24 cellular contexts compared by ENCODE assay signal in the genomic region with DNA sequence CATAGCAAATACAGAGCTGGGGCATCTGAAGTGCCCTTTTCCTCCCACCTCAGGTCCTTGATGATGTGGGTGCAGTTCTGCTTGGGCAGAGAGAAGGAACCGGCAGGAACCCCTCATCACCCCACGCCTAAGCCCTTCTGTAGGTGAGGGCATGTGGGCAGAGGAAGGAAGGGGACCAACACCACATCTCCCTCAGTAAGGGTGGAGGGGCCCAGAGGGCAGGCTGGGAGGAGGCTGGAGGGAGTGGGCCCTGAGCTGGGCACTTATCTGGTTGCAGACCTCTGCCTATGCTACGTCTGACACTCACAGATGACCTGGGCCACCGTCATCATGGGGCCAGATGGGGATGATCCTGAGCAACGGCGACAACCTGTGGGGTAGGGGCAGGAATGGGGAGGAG. TPM values are rescaled to one million over a fixed set of nuclear protein-coding genes. Genes with fewer than 3 reads are reported as not detected.
DNase-seq lines count a peak whose midpoint lies in the region; ATAC-seq, FAIRE-seq and TF ChIP-seq lines count a peak whose summit lies in the region.
"Had no signal": no experiment of that assay in that cellular context is flagged by ENCODE, and none has a peak within 500 bp of the region (broad histone marks: within the 10 kb centered on the region; RNA-seq: fewer than 3 reads in every experiment).

No MANE protein-coding gene starts in this region.

- H3K4me3 ChIP-seq in K562 = no peak overlapping the region
- H3K4me3 ChIP-seq in tibial nerve = no peak overlapping the region
- H3K4me3 ChIP-seq: gastroesophageal sphincter, psoas muscle, upper lobe of right lung had no signal

- TF ChIP-seq CTCF in CD4-positive, alpha-beta T cell (IDR thresholded peaks at IDR 0.05) = no peak
- TF ChIP-seq CTCF in HFFc6 (IDR thresholded peaks at IDR 0.05) (no peak), K562 (IDR thresholded peaks at IDR 0.05 in 2 of 3, conservative IDR thresholded peaks at IDR 0.05 in 1 of 3; ENCODE audit: insufficient read depth in 2 of 3, low read depth in 1 of 3, low read length in 3 of 3) (no peak), tibial nerve (IDR thresholded peaks at IDR 0.05) (no peak), endothelial cell (IDR thresholded peaks at IDR 0.05; ENCODE audit: unreplicated experiment) (no peak)

- no peaks in the 10 kb centered on the region for H3K79me2 ChIP-seq in K562 (ENCODE audit: control insufficient read depth, insufficient read depth, low read length)

- TF ChIP-seq EP300 in K562 (IDR thresholded peaks at IDR 0.05; ENCODE audit: low read length) (no peak), tibial nerve (IDR thresholded peaks at IDR 0.05) (no peak)

- H3K27me3 Mint-ChIP-seq in CD4-positive, alpha-beta T cell = no peaks in the 10 kb centered on the region
- H3K27me3 Mint-ChIP-seq in HFFc6 (ENCODE audit: insufficient read depth) = peaks cover 10% of the 10 kb centered on the region
- H3K27me3 Mint-ChIP-seq in naive thymus-derived CD8-positive, alpha-beta T cell = no peaks in the 10 kb centered on the region
- peaks cover 20% of the 10 kb centered on the region for H3K27me3 Mint-ChIP-seq in endothelial cell (ENCODE audit: unreplicated experiment)

- H3K4me3 Mint-ChIP-seq in CD4-positive, alpha-beta T cell = no peak overlapping the region
- no peak overlapping the region for H3K4me3 Mint-ChIP-seq in HFFc6
- H3K4me3 Mint-ChIP-seq in naive thymus-derived CD8-positive, alpha-beta T cell = peak overlapping the region in 1 of 10 donors; percentile 10
- H3K4me3 Mint-ChIP-seq in endothelial cell (ENCODE audit: unreplicated experiment) = no peak overlapping the region

- TF ChIP-seq POLR2A in K562 (conservative IDR thresholded peaks at IDR 0.05) (no peak), tibial nerve (IDR thresholded peaks at IDR 0.05) (no peak)

- H3K4me2 ChIP-seq in K562 (ENCODE audit: insufficient read depth, low read length) = no peak overlapping the region

- H3K4me1 ChIP-seq in K562 (replicated peaks in 1 of 2; ENCODE audit: control insufficient read depth in 2 of 2, insufficient read depth in 2 of 2, low read length in 2 of 2) (peaks cover 0 to 21% of the 10 kb centered on the region in 2 experiments; a peak in 2 of 5 replicates), tibial nerve (peaks cover 0 to 18% (median 0%) of the 10 kb centered on the region in 4 donors)
- H3K4me1 ChIP-seq: BE2C, psoas muscle, upper lobe of right lung had no signal

- peaks cover 3% of the 10 kb centered on the region for H3K9me1 ChIP-seq in K562 (ENCODE audit: control insufficient read depth, insufficient read depth, low read length)

- 67% methylated on average over 4 of the region's 6 CpGs for WGBS in K562 (ENCODE audit: insufficient coverage, low coverage, missing lambda C conversion rate)
- 77 to 86% methylated on average over 6 of the region's 6 CpGs for WGBS in tibial nerve, 2 donors

- no peaks in the 10 kb centered on the region for H3K9me3 ChIP-seq in CD4-positive, alpha-beta T cell (ENCODE audit: control insufficient read depth, low read length)
- no peaks in the 10 kb centered on the region for H3K9me3 ChIP-seq in K562 (replicated peaks; ENCODE audit: control insufficient read depth, insufficient read depth, low read depth, low read length)
- no peaks in the 10 kb centered on the region for H3K9me3 ChIP-seq in tibial nerve
- H3K9me3 ChIP-seq: BE2C, gastroesophageal sphincter, psoas muscle, upper lobe of right lung had no signal

- no peak for FAIRE-seq in K562 (lab: Jason Lieb, UNC)
- FAIRE-seq: astrocyte, colon, GM12892 had no signal

- H3K9ac ChIP-seq in K562 (ENCODE audit: insufficient read depth in 1 of 2, low read depth in 2 of 2, low read length in 2 of 2) = no peak overlapping the region

- CTCF ChIA-PET in CD4-positive, alpha-beta T cell (lab: Charles Lee) = interaction anchor here (2.4 kb wide), 1 partner anchor 48 kb away, joined by 9 read pairs; no protein-coding TSS in a partner anchor
- CTCF ChIA-PET in K562 (lab: Yijun Ruan, JAX; ENCODE audit: low intra/inter-chr PET ratio) = no interaction called here

- no peaks in the 10 kb centered on the region for H3K9me3 Mint-ChIP-seq in CD4-positive, alpha-beta T cell
- no peaks in the 10 kb centered on the region for H3K9me3 Mint-ChIP-seq in HFFc6
- no peaks in the 10 kb centered on the region for H3K9me3 Mint-ChIP-seq in naive thymus-derived CD8-positive, alpha-beta T cell
- no peaks in the 10 kb centered on the region for H3K9me3 Mint-ChIP-seq in endothelial cell (ENCODE audit: unreplicated experiment)

- peaks cover 7% of the 10 kb centered on the region for H3K4me1 Mint-ChIP-seq in CD4-positive, alpha-beta T cell (ENCODE audit: low read depth)
- no peaks in the 10 kb centered on the region for H3K4me1 Mint-ChIP-seq in HFFc6 (ENCODE audit: low read depth)
- H3K4me1 Mint-ChIP-seq in naive thymus-derived CD8-positive, alpha-beta T cell = peaks cover 16 to 37% (median 27%) of the 10 kb centered on the region in 4 donors
- H3K4me1 Mint-ChIP-seq in endothelial cell (ENCODE audit: unreplicated experiment) = peaks cover 15% of the 10 kb centered on the region

- POLR2A ChIA-PET in CD4-positive, alpha-beta T cell (lab: Charles Lee) = interaction anchor here (1.4 to 2.5 kb wide), 4 partner anchors 10 to 34 kb away, joined by 6 to 12 read pairs (median 7); a partner anchor contains a TSS
- POLR2A ChIA-PET in K562 (lab: Yijun Ruan, JAX) = interaction anchor here (0.7 to 4.2 kb wide), 12 partner anchors 9 to 1166 kb away, joined by 3 to 43 read pairs (median 4); a partner anchor contains a TSS
- POLR2A ChIA-PET in naive thymus-derived CD8-positive, alpha-beta T cell (lab: Charles Lee) = interaction anchor here (1.8 to 2.9 kb wide), 2 partner anchors 10 to 11 kb away, joined by 7 to 10 read pairs; a partner anchor contains a TSS

- intact Hi-C loops in CD4-positive, alpha-beta T cell (cut with DNase I, micrococcal nuclease) = no loop called here
- intact Hi-C loops in K562 (cut with micrococcal nuclease) = no loop called here

- ATAC-seq in CD4-positive, alpha-beta T cell (ENCODE audit: poor library complexity) = no peak
- ATAC-seq in K562 = no peak
- ATAC-seq in naive thymus-derived CD8-positive, alpha-beta T cell = no peak
- ATAC-seq: gastroesophageal sphincter, left lobe of liver, upper lobe of right lung had no signal

- peaks cover 91% of the 10 kb centered on the region; the same call in 2 of the 3 replicates for H3K36me3 ChIP-seq in K562 (ENCODE audit: control insufficient read depth, insufficient read depth, low read length)
- peaks cover 2 to 100% (median 4%) of the 10 kb centered on the region in 3 donors for H3K36me3 ChIP-seq in tibial nerve

- H3K36me3 Mint-ChIP-seq in CD4-positive, alpha-beta T cell (ENCODE audit: low read depth) = peaks cover 84% of the 10 kb centered on the region
- H3K36me3 Mint-ChIP-seq in HFFc6 (ENCODE audit: low read depth) = peaks cover 19% of the 10 kb centered on the region
- peaks cover 0 to 84% (median 4%) of the 10 kb centered on the region in 3 donors for H3K36me3 Mint-ChIP-seq in naive thymus-derived CD8-positive, alpha-beta T cell
- peaks cover 26% of the 10 kb centered on the region for H3K36me3 Mint-ChIP-seq in endothelial cell (ENCODE audit: low read depth, unreplicated experiment)

- peak overlapping the region; percentile 51 for H3K27ac Mint-ChIP-seq in CD4-positive, alpha-beta T cell
- peak overlapping the region; percentile 27; the same call in 1 of the 2 replicates for H3K27ac Mint-ChIP-seq in HFFc6
- H3K27ac Mint-ChIP-seq in naive thymus-derived CD8-positive, alpha-beta T cell = peak overlapping the region; percentile 14 to 93 (median 69)
- H3K27ac Mint-ChIP-seq in endothelial cell (ENCODE audit: unreplicated experiment) = no peak overlapping the region

- no peak overlapping the region for H2AFZ ChIP-seq in K562 (ENCODE audit: low read depth, low read length)

- TF ChIP-seq RAD21 in K562 (CRISPR knock-in tag; conservative IDR thresholded peaks at IDR 0.05 in 1 of 2, IDR thresholded peaks at IDR 0.05 in 1 of 2) = no peak

- no peak overlapping the region for H3K27ac ChIP-seq in CD4-positive, alpha-beta T cell (ENCODE audit: low read depth, low read length)
- H3K27ac ChIP-seq in K562 (ENCODE audit: extremely low read depth, low read depth, low read length) (no peak overlapping the region), tibial nerve (peak overlapping the region in 1 of 4 donors; percentile 14)
- H3K27ac ChIP-seq: epithelial cell of prostate, psoas muscle, upper lobe of right lung had no signal

- H3K27me3 ChIP-seq in CD4-positive, alpha-beta T cell (ENCODE audit: control insufficient read depth, insufficient read depth, low read length) = no peaks in the 10 kb centered on the region
- no peaks in the 10 kb centered on the region for H3K27me3 ChIP-seq in K562 (ENCODE audit: control insufficient read depth in 2 of 2, insufficient read depth in 2 of 2, low read length in 2 of 2)
- no peaks in the 10 kb centered on the region for H3K27me3 ChIP-seq in tibial nerve
- H3K27me3 ChIP-seq: BE2C, gastroesophageal sphincter, upper lobe of right lung had no signal

- no TSS peak for BruUV-seq in K562 (replicated peaks; lab: Mats Ljungman, UMichigan)

- no peak for DNase-seq in CD4-positive, alpha-beta T cell
- no peak for DNase-seq in HFFc6
- no peak for DNase-seq in K562 (ENCODE audit: extremely low read depth in 1 of 4, low spot score in 3 of 4)
- DNase-seq in naive thymus-derived CD8-positive, alpha-beta T cell = no peak
- DNase-seq in tibial nerve (ENCODE audit: low spot score in 2 of 2) = no peak
- no peak for DNase-seq in T1000 (lab: John Stamatoyannopoulos, UW)
- DNase-seq in endothelial cell (ENCODE audit: low spot score) = no peak
- no peak for DNase-seq in stimulated activated naive CD4-positive, alpha-beta T cell treated with Interleukin-2 at 50 U/mL for 16 hours (lab: John Stamatoyannopoulos, UW)
- DNase-seq: activated effector memory CD4-positive, alpha-beta T cell treated with anti-CD3 and anti-CD28 coated beads, Interleukin-2, amount 50 U/mL, for 16 hours; BE2C; GDM1; IMR-90; NCI-H2081 treated with DMSO at 0.1 percent for 48 hours; NCI-H524 treated with DMSO at 0.1 percent for 48 hours; psoas muscle; stimulated activated CD4-positive, alpha-beta T cell treated with anti-CD3 and anti-CD28 coated beads, Interleukin-12 subunit alpha, Interleukin-12 subunit beta, amount 100 ng/mL, for 4 hours; stimulated activated naive CD4-positive, alpha-beta T cell; upper lobe of right lung had no signal

- peaks cover 9% of the 10 kb centered on the region; the same call in 1 of the 2 replicates for H4K20me1 ChIP-seq in K562 (replicated peaks; ENCODE audit: control insufficient read depth, insufficient read depth, low read length)

- in situ Hi-C loops in K562 (cut with MboI) = no loop called here

RNA-seq across cellular contexts. Expression of a gene that starts 11.0 kb away (rescaled TPM):
- 10 to 100 TPM; 38.9 to 40.0 TPM for total RNA-seq in CD4-positive, alpha-beta T cell
- 10 to 100 TPM; 14.6 to 18.3 (median 15.9) TPM for total RNA-seq in HFFc6 (2021; fragmentation: NEBNext Ultra II Directional; extraction: Animal tissue kit (Norgen Biotek cat#: 25700))
- total RNA-seq in K562 (2011; cell fraction: chromatin; rRNA removed; ENCODE audit: low replicate concordance) = 31.3 and 87.1 TPM in 2 replicates
- 63.7 and 79.5 TPM in 2 replicates for total RNA-seq in K562 (2011; cell fraction: nucleolus; rRNA removed)
- total RNA-seq in K562 (2011; cell fraction: nucleoplasm; rRNA removed) = 34.4 and 45.7 TPM in 2 replicates
- total RNA-seq in K562 (2014; rRNA removed) (12.3 and 15.6 TPM in 2 replicates), K562 (2014; rRNA removed; fragmentation: Illumina TruSeq; extraction: Trizol) (5.1 and 6.9 TPM in 2 replicates), K562 (2015; rRNA removed; fragmentation: Illumina TruSeq; extraction: Trizol) (10.6 and 10.7 TPM in 2 replicates), K562 (2021) (22.7 and 26.4 TPM in 2 replicates), tibial nerve (10 to 100 TPM; 21.1 to 35.3 (median 27.1) TPM), endothelial cell (ENCODE audit: unreplicated experiment) (29.9 TPM)
- polyA plus RNA-seq in K562 (2011; rRNA removed) (9.0 and 16.9 TPM in 2 replicates), K562 (2014; fragmentation: Illumina TruSeq; extraction: Trizol) (11.5 and 14.4 TPM in 2 replicates), K562 (2014; fragmentation: Nextera tagmentation; extraction: Ambion mirVana) (under 1 TPM; 0.13 to 0.21 TPM), K562 (2014; rRNA removed) (12.8 and 13.2 TPM in 2 replicates)
- polyA plus RNA-seq in K562 (2011; cell fraction: cytosol; rRNA removed) = 18.6 and 24.5 TPM in 2 replicates
- polyA plus RNA-seq in K562 (2011; cell fraction: nucleus; rRNA removed) = 32.1 and 47.9 TPM in 2 replicates
- 14.2 and 25.5 TPM in 2 replicates for polyA plus RNA-seq in K562 (2012)
- 15.5 and 16.2 TPM in 2 replicates for polyA minus RNA-seq in K562 (2011; rRNA and poly(A)+ RNA removed)
- 19.1 and 23.9 TPM in 2 replicates for polyA minus RNA-seq in K562 (2011; cell fraction: cytosol; rRNA and poly(A)+ RNA removed)
- 33.4 and 47.0 TPM in 2 replicates for polyA minus RNA-seq in K562 (2011; cell fraction: nucleus; rRNA and poly(A)+ RNA removed)
- 10 to 100 TPM; 34.6 to 37.2 TPM for total RNA-seq in naive thymus-derived CD8-positive, alpha-beta T cell
- polyA plus RNA-seq in naive thymus-derived CD8-positive, alpha-beta T cell = 1 to 10 TPM in 1 of 3 donors, under 1 TPM in 2; 0.56 to 1.1 (median 0.96) TPM

RNA-seq across cellular contexts. Expression of a gene that starts 34.1 kb away (rescaled TPM):
- 10 to 100 TPM; 50.2 to 51.0 TPM for total RNA-seq in CD4-positive, alpha-beta T cell
- total RNA-seq in HFFc6 (2021; fragmentation: NEBNext Ultra II Directional; extraction: Animal tissue kit (Norgen Biotek cat#: 25700)) = 10 to 100 TPM; 63.6 to 73.0 (median 70.0) TPM
- 172 and 273 TPM in 2 replicates for total RNA-seq in K562 (2011; cell fraction: chromatin; rRNA removed; ENCODE audit: low replicate concordance)
- total RNA-seq in K562 (2011; cell fraction: nucleolus; rRNA removed) = 144 and 147 TPM in 2 replicates
- 134 and 144 TPM in 2 replicates for total RNA-seq in K562 (2011; cell fraction: nucleoplasm; rRNA removed)
- total RNA-seq in K562 (2014; rRNA removed) (45.1 and 62.4 TPM in 2 replicates), K562 (2014; rRNA removed; fragmentation: Illumina TruSeq; extraction: Trizol) (20.5 and 27.9 TPM in 2 replicates), K562 (2015; rRNA removed; fragmentation: Illumina TruSeq; extraction: Trizol) (30.1 and 32.8 TPM in 2 replicates), K562 (2021) (51.8 and 54.3 TPM in 2 replicates), tibial nerve (100 to 1,000 TPM in 1 of 4 donors, 10 to 100 TPM in 3; 69.9 to 100 (median 72.3) TPM), endothelial cell (ENCODE audit: unreplicated experiment) (50.3 TPM)
- polyA plus RNA-seq in K562 (2011; rRNA removed) (65.4 and 78.3 TPM in 2 replicates), K562 (2014; fragmentation: Illumina TruSeq; extraction: Trizol) (55.8 and 58.0 TPM in 2 replicates), K562 (2014; fragmentation: Nextera tagmentation; extraction: Ambion mirVana) (1 to 10 TPM; 3.1 to 8.9 TPM), K562 (2014; rRNA removed) (45.9 and 67.2 TPM in 2 replicates)
- polyA plus RNA-seq in K562 (2011; cell fraction: cytosol; rRNA removed) = 75.5 and 76.8 TPM in 2 replicates
- 206 and 207 TPM in 2 replicates for polyA plus RNA-seq in K562 (2011; cell fraction: nucleus; rRNA removed)
- 38.3 and 59.7 TPM in 2 replicates for polyA plus RNA-seq in K562 (2012)
- polyA minus RNA-seq in K562 (2011; rRNA and poly(A)+ RNA removed) = 89.6 and 112 TPM in 2 replicates
- 33.2 and 48.9 TPM in 2 replicates for polyA minus RNA-seq in K562 (2011; cell fraction: cytosol; rRNA and poly(A)+ RNA removed)
- polyA minus RNA-seq in K562 (2011; cell fraction: nucleus; rRNA and poly(A)+ RNA removed) = 41.1 and 46.8 TPM in 2 replicates
- total RNA-seq in naive thymus-derived CD8-positive, alpha-beta T cell = 10 to 100 TPM; 91.8 to 96.6 TPM
- 10 to 100 TPM; 42.4 to 63.3 (median 52.3) TPM for polyA plus RNA-seq in naive thymus-derived CD8-positive, alpha-beta T cell

RNA-seq across cellular contexts. Expression of a gene that starts 38.6 kb away (rescaled TPM):
- total RNA-seq in CD4-positive, alpha-beta T cell = 10 to 100 TPM; 57.2 TPM
- 100 to 1,000 TPM; 194 to 228 (median 217) TPM for total RNA-seq in HFFc6 (2021; fragmentation: NEBNext Ultra II Directional; extraction: Animal tissue kit (Norgen Biotek cat#: 25700))
- 204 and 285 TPM in 2 replicates for total RNA-seq in K562 (2011; cell fraction: chromatin; rRNA removed; ENCODE audit: low replicate concordance)
- 154 and 177 TPM in 2 replicates for total RNA-seq in K562 (2011; cell fraction: nucleolus; rRNA removed)
- total RNA-seq in K562 (2011; cell fraction: nucleoplasm; rRNA removed) = 184 and 195 TPM in 2 replicates
- total RNA-seq in K562 (2014; rRNA removed) = 298 and 306 TPM in 2 replicates
- total RNA-seq in K562 (2014; rRNA removed; fragmentation: Illumina TruSeq; extraction: Trizol) = 322 and 353 TPM in 2 replicates
- total RNA-seq in K562 (2015; rRNA removed; fragmentation: Illumina TruSeq; extraction: Trizol) = 291 and 295 TPM in 2 replicates
- total RNA-seq in K562 (2021) = 243 and 255 TPM in 2 replicates
- 298 and 324 TPM in 2 replicates for polyA plus RNA-seq in K562 (2011; rRNA removed)
- polyA plus RNA-seq in K562 (2011; cell fraction: cytosol; rRNA removed) = 395 and 420 TPM in 2 replicates
- polyA plus RNA-seq in K562 (2011; cell fraction: nucleus; rRNA removed) = 143 and 175 TPM in 2 replicates
- 260 and 366 TPM in 2 replicates for polyA plus RNA-seq in K562 (2012)
- polyA plus RNA-seq in K562 (2014; fragmentation: Illumina TruSeq; extraction: Trizol) = 283 and 307 TPM in 2 replicates
- 100 to 1,000 TPM; 194 to 243 TPM for polyA plus RNA-seq in K562 (2014; fragmentation: Nextera tagmentation; extraction: Ambion mirVana)
- 302 and 313 TPM in 2 replicates for polyA plus RNA-seq in K562 (2014; rRNA removed)
- 332 and 377 TPM in 2 replicates for polyA minus RNA-seq in K562 (2011; rRNA and poly(A)+ RNA removed)
- polyA minus RNA-seq in K562 (2011; cell fraction: cytosol; rRNA and poly(A)+ RNA removed) = 124 and 136 TPM in 2 replicates
- polyA minus RNA-seq in K562 (2011; cell fraction: nucleus; rRNA and poly(A)+ RNA removed) = 48.2 and 62.2 TPM in 2 replicates
- 100 to 1,000 TPM; 126 to 130 TPM for total RNA-seq in naive thymus-derived CD8-positive, alpha-beta T cell
- polyA plus RNA-seq in naive thymus-derived CD8-positive, alpha-beta T cell = 100 to 1,000 TPM; 220 to 239 (median 228) TPM
- 100 to 1,000 TPM; 112 to 153 (median 120) TPM for total RNA-seq in tibial nerve
- 186 TPM for total RNA-seq in endothelial cell (ENCODE audit: unreplicated experiment)

RNA-seq across cellular contexts. Expression of a gene that starts 54.0 kb away (rescaled TPM):
- 10 to 100 TPM; 62.0 to 65.7 TPM for total RNA-seq in CD4-positive, alpha-beta T cell
- total RNA-seq in HFFc6 (2021; fragmentation: NEBNext Ultra II Directional; extraction: Animal tissue kit (Norgen Biotek cat#: 25700)) = 10 to 100 TPM; 32.1 to 39.0 (median 35.7) TPM
- total RNA-seq in K562 (2011; cell fraction: chromatin; rRNA removed; ENCODE audit: low replicate concordance) = 32.5 and 45.8 TPM in 2 replicates
- total RNA-seq in K562 (2011; cell fraction: nucleolus; rRNA removed) = 29.5 and 32.4 TPM in 2 replicates
- total RNA-seq in K562 (2011; cell fraction: nucleoplasm; rRNA removed) = 32.8 and 34.1 TPM in 2 replicates
- 25.7 and 30.5 TPM in 2 replicates for total RNA-seq in K562 (2014; rRNA removed)
- total RNA-seq in K562 (2014; rRNA removed; fragmentation: Illumina TruSeq; extraction: Trizol) = 32.2 and 34.6 TPM in 2 replicates
- total RNA-seq in K562 (2015; rRNA removed; fragmentation: Illumina TruSeq; extraction: Trizol) = 29.4 and 30.4 TPM in 2 replicates
- 32.7 and 36.1 TPM in 2 replicates for total RNA-seq in K562 (2021)
- 38.5 and 40.3 TPM in 2 replicates for polyA plus RNA-seq in K562 (2011; rRNA removed)
- polyA plus RNA-seq in K562 (2011; cell fraction: cytosol; rRNA removed) = 16.5 and 17.9 TPM in 2 replicates
- 77.0 and 80.0 TPM in 2 replicates for polyA plus RNA-seq in K562 (2011; cell fraction: nucleus; rRNA removed)
- polyA plus RNA-seq in K562 (2012) = 20.9 and 31.9 TPM in 2 replicates
- 36.2 and 48.2 TPM in 2 replicates for polyA plus RNA-seq in K562 (2014; fragmentation: Illumina TruSeq; extraction: Trizol)
- polyA plus RNA-seq in K562 (2014; fragmentation: Nextera tagmentation; extraction: Ambion mirVana) = 1 to 10 TPM; 3.8 to 4.9 TPM
- polyA plus RNA-seq in K562 (2014; rRNA removed) = 27.9 and 32.3 TPM in 2 replicates
- 23.8 and 26.6 TPM in 2 replicates for polyA minus RNA-seq in K562 (2011; rRNA and poly(A)+ RNA removed)
- polyA minus RNA-seq in K562 (2011; cell fraction: cytosol; rRNA and poly(A)+ RNA removed) = 13.5 and 15.0 TPM in 2 replicates
- 17.4 and 27.3 TPM in 2 replicates for polyA minus RNA-seq in K562 (2011; cell fraction: nucleus; rRNA and poly(A)+ RNA removed)
- total RNA-seq in naive thymus-derived CD8-positive, alpha-beta T cell = 10 to 100 TPM; 64.5 to 68.3 TPM
- polyA plus RNA-seq in naive thymus-derived CD8-positive, alpha-beta T cell = 10 to 100 TPM; 22.8 to 38.8 (median 23.9) TPM
- total RNA-seq in tibial nerve = 10 to 100 TPM; 17.7 to 45.0 (median 32.8) TPM
- 51.6 TPM for total RNA-seq in endothelial cell (ENCODE audit: unreplicated experiment)
